Comparison of ENCODE assay signal across 8 cellular contexts in the genomic region with DNA sequence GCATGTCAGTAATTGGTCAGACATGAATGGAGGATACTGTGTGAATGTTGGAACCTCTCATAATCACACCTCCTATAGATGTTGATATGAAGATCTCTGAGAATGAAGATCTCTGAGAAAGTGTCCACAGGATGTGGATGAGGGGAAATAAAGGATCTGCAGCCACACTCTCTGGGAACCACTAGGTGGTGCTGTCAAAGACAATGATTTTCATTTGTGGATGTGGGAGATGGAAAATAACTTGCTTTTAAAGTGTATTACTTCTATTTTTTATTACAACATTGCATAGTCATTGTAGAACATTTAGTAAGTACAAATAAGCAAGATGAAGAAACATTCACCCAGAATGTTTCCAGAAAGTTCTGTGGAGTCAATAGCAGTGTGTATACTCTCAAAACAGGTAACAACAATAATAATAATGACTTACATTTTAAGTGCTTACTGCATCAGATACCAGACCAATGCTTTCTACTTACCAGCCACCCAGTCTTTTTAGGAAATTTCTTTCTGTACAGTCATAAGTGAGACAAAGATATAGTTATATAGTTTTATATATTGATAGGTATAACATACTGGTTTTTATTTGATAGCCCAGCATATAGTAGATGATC.
DNase-seq lines count a peak whose midpoint lies in the region; ATAC-seq and TF ChIP-seq lines count a peak whose summit lies in the region.

No MANE protein-coding gene starts in this region.

- H3K4me2 ChIP-seq in SK-N-SH = no peak overlapping the region

- DNase-seq in AG10803 (ENCODE audit: low read depth) (peak; percentile 33), SK-N-SH (peak; percentile 18), iPS-NIHi11 (ENCODE audit: low spot score) (peak; percentile 48), NCI-H2107 (lab: John Stamatoyannopoulos, UW) (no peak), NCI-H1105 treated with DMSO at 0.1 percent for 48 hours (lab: John Stamatoyannopoulos, UW) (no peak)

- no peak overlapping the region for H3K4me3 ChIP-seq in AG10803 (ENCODE audit: low read length)
- no peak overlapping the region for H3K4me3 ChIP-seq in SK-N-SH (ENCODE audit: low read depth in 2 of 2, low read length in 1 of 2)

- no peaks in the 10 kb centered on the region for H3K9me2 ChIP-seq in SK-N-SH

- H3K9me3 ChIP-seq in SK-N-SH = no peaks in the 10 kb centered on the region

- POLR2A ChIA-PET in SK-N-SH (lab: Yijun Ruan, JAX) = no interaction called here

- CTCF ChIA-PET in SK-N-SH (lab: Yijun Ruan, JAX) = interaction anchor here (0.7 to 1.7 kb wide), 12 partner anchors 10 to 396 kb away, joined by 3 to 8 read pairs (median 3); no protein-coding TSS in a partner anchor

- no peaks in the 10 kb centered on the region for H3F3A ChIP-seq in SK-N-SH (replicated peaks; ENCODE audit: insufficient read depth)

- H3K79me2 ChIP-seq in SK-N-SH (ENCODE audit: insufficient read depth) = no peaks in the 10 kb centered on the region

- no peak overlapping the region for H2AFZ ChIP-seq in SK-N-SH (ENCODE audit: low read depth)

- TF ChIP-seq CTCF in AG10803 (conservative IDR thresholded peaks at IDR 0.05; ENCODE audit: low read length) (peak; percentile 88), SK-N-SH (IDR thresholded peaks at IDR 0.05) (peak; percentile 86)

- H3K27me3 ChIP-seq in SK-N-SH (ENCODE audit: insufficient read depth) = no peaks in the 10 kb centered on the region; the same call in 1 of the 2 replicates

- H3K27ac ChIP-seq in SK-N-SH (ENCODE audit: low read depth in 2 of 2, low read length in 1 of 2) = no peak overlapping the region

- peak; percentile 48; the same call in 1 of the 2 replicates for TF ChIP-seq RAD21 in SK-N-SH (IDR thresholded peaks at IDR 0.05; ENCODE audit: low read length)

- H3K4me1 ChIP-seq in SK-N-SH (ENCODE audit: control insufficient read depth in 1 of 2, insufficient read depth in 2 of 2, low read depth in 1 of 2, low read length in 1 of 2) = no peaks in the 10 kb centered on the region

- no peak for TF ChIP-seq POLR2A in GM18505 (IDR thresholded peaks at IDR 0.05; ENCODE audit: borderline replicate concordance, extremely low read depth, insufficient read depth, insufficient read length)

- peak; percentile 60 for ATAC-seq in GM19351 (IDR thresholded peaks at IDR 0.05; ENCODE audit: unreplicated experiment)
- ATAC-seq in GM18505 (IDR thresholded peaks at IDR 0.05; ENCODE audit: unreplicated experiment) = no peak
- ATAC-seq in GM19467 (IDR thresholded peaks at IDR 0.05; ENCODE audit: unreplicated experiment) = no peak

- no peak for TF ChIP-seq EP300 in SK-N-SH (IDR thresholded peaks at IDR 0.05; ENCODE audit: borderline replicate concordance in 1 of 2, low read depth in 1 of 2, low read length in 1 of 2)

- no peaks in the 10 kb centered on the region for H3K36me3 ChIP-seq in SK-N-SH (replicated peaks in 1 of 2; ENCODE audit: control insufficient read depth in 1 of 2, insufficient read depth in 2 of 2, low read length in 1 of 2)

- no peaks in the 10 kb centered on the region for H4K20me1 ChIP-seq in SK-N-SH (ENCODE audit: insufficient read depth)

- H3K9ac ChIP-seq in SK-N-SH = no peak overlapping the region

TF ChIP-seq in SK-N-SH, 30 proteins besides CTCF, POLR2A, EP300 and RAD21:
- no peak for TF ChIP-seq GABPA (IDR thresholded peaks at IDR 0.05; ENCODE audit: low read depth)
- peak; percentile 19; the same call in 1 of the 2 replicates for TF ChIP-seq SMC3 (IDR thresholded peaks at IDR 0.05; ENCODE audit: low read depth, low read length)
- no peak for TF ChIP-seq RFX5 (IDR thresholded peaks at IDR 0.05; ENCODE audit: low read length)

Comparison
In these comparisons a context has a peak if more than half of its experiments do, and no peak if none do; other contexts are left out.
1. DNase-seq: peak in AG10803 (single experiment), SK-N-SH (single experiment) and iPS-NIHi11 (single experiment); none in NCI-H2107 (single experiment) and NCI-H1105 treated with DMSO at 0.1 percent for 48 hours (single experiment).